In the genomic region with DNA sequence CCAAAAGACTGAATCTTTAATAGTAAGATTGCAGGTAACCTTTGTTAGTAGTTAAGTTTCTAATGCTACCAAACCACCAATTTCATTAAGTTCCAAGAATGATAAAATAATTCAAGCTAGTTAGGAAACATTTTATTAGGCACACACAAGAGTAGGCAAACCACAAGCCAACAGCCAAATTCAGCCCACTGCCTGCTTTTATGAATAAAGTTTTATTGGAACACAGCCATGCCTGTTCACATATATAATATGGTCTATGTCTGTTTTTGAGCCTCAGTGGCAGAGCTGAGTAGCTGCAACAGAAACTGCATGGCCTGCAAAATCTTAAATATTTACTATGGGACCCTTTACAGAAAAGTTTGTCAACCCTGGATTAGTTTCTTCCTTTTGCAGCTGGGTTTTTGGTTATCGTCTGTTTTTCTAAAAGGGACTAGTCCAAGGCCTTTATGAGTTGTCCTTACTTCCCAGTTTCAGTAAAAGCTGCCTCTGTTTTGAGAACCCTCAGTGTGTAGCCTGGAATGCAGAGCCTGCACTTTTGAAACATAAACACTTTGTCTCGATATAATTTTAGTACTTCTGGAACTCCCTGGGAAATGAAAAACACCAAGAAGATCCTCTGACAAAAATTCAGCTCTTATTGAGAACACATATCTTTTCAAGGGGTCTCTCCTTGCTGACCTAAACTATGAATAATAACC, we compare ENCODE assay signal across 25 cellular contexts. TPM values are rescaled to one million over a fixed set of nuclear protein-coding genes. Genes with fewer than 3 reads are reported as not detected.
DNase-seq lines count a peak whose midpoint lies in the region; ATAC-seq, FAIRE-seq and TF ChIP-seq lines count a peak whose summit lies in the region.
"Had no signal": no experiment of that assay in that cellular context is flagged by ENCODE, and none has a peak within 500 bp of the region (broad histone marks: within the 10 kb centered on the region; RNA-seq: fewer than 3 reads in every experiment).

No MANE protein-coding gene starts in this region.

- TF ChIP-seq EP300 in GM12878 (IDR thresholded peaks at IDR 0.05; ENCODE audit: borderline replicate concordance in 1 of 2, control insufficient read depth in 1 of 2, low read depth in 2 of 2, low read length in 2 of 2) (no peak), sigmoid colon (IDR thresholded peaks at IDR 0.05) (no peak)

- H3K79me2 ChIP-seq in GM12878 (ENCODE audit: control insufficient read depth, insufficient read depth, low read length): no peaks in the 10 kb centered on the region
- H3K79me2 ChIP-seq in hepatocyte: no peaks in the 10 kb centered on the region

- H3K36me3 ChIP-seq in GM12878 (ENCODE audit: control insufficient read depth in 2 of 2, insufficient read depth in 2 of 2, low read length in 1 of 2) (no peaks in the 10 kb centered on the region), hepatocyte (replicated peaks; ENCODE audit: insufficient read depth, low read depth) (no peaks in the 10 kb centered on the region), sigmoid colon (no peaks in the 10 kb centered on the region)
- H3K36me3 ChIP-seq: left lung, neutrophil had no signal

- SMC1A ChIA-PET in GM12878 (lab: Charles Lee; ENCODE audit: uncharacterized antibody, unreplicated experiment): interaction anchor here (1.0 to 1.2 kb wide), 2 partner anchors 11 to 18 kb away, joined by 3 read pairs; no protein-coding TSS in a partner anchor

- no peak for TF ChIP-seq CTCF in GM12878 (IDR thresholded peaks at IDR 0.05 in 2 of 3, conservative IDR thresholded peaks at IDR 0.05 in 1 of 3; ENCODE audit: control insufficient read depth in 2 of 3, extremely low read depth in 1 of 3, insufficient read depth in 1 of 3, low read depth in 3 of 3, low read length in 3 of 3)
- no peak for TF ChIP-seq CTCF in hepatocyte (IDR thresholded peaks at IDR 0.05; ENCODE audit: poor library complexity)
- TF ChIP-seq CTCF in sigmoid colon (IDR thresholded peaks at IDR 0.05): no peak

- H3K27me3 ChIP-seq in GM12878 (replicated peaks in 1 of 2; ENCODE audit: control insufficient read depth in 2 of 2, insufficient read depth in 2 of 2, low read length in 1 of 2): 0 out of 4 replicates have a peak, but pooled peaks cover 0 to 2% of the 10 kb centered on the region in 2 experiments
- no peaks in the 10 kb centered on the region for H3K27me3 ChIP-seq in hepatocyte
- no peaks in the 10 kb centered on the region for H3K27me3 ChIP-seq in sigmoid colon
- H3K27me3 ChIP-seq: left lung, neutrophil had no signal

- DNase-seq in EH (ENCODE audit: low read depth) (peak; percentile 2), GM12878 (ENCODE audit: low read depth, low spot score) (no peak), hepatocyte (ENCODE audit: low spot score) (no peak), sigmoid colon (no peak), AG08395 (ENCODE audit: low spot score) (no peak), NCI-H1092 treated with DMSO at 0.1 percent for 48 hours (lab: John Stamatoyannopoulos, UW) (no peak)
- DNase-seq: activated CD4-positive, alpha-beta memory T cell treated with anti-CD3 and anti-CD28 coated beads for 36 hours; activated CD4-positive, CD25-positive, alpha-beta regulatory T cell treated with anti-CD3 and anti-CD28 coated beads, Interleukin-2, amount 50 U/mL, for 72 hours; activated T-cell treated with anti-CD3 and anti-CD28 coated beads, Interleukin-2, amount 50 U/mL, for 72 hours; CD4-positive, alpha-beta memory T cell; islet precursor cell; left lung; NCI-H146; NCI-H345; psoas muscle; Right ventricle myocardium superior; stimulated activated CD4-positive, alpha-beta T cell treated with anti-CD3 and anti-CD28 coated beads, Interleukin-15, amount 100 ng/mL, for 24 hours; stimulated activated CD4-positive, alpha-beta T cell treated with anti-CD3 and anti-CD28 coated beads, Interleukin-4, amount 100 ng/mL, for 4 hours; T-helper 2 cell had no signal

- 59% methylated on average over 2 of the region's 2 CpGs for WGBS in GM12878 (ENCODE audit: insufficient coverage, insufficient replicate concordance, low lambda C conversion rate, missing lambda C conversion rate)
- WGBS in hepatocyte (ENCODE audit: low lambda C conversion rate, missing lambda C conversion rate): 67% methylated on average over 2 of the region's 2 CpGs
- 78 to 84% methylated on average over 2 of the region's 2 CpGs for WGBS in sigmoid colon, 2 donors

- POLR2A ChIA-PET in GM12878 (lab: Charles Lee): no interaction called here

- no peak overlapping the region for H3K9ac ChIP-seq in GM12878 (ENCODE audit: control insufficient read depth, insufficient read depth, low read length)

- no peaks in the 10 kb centered on the region for H3K4me1 ChIP-seq in GM12878 (ENCODE audit: control insufficient read depth, insufficient read depth, low read length)
- H3K4me1 ChIP-seq in hepatocyte (ENCODE audit: insufficient read depth): peaks cover 12% of the 10 kb centered on the region
- H3K4me1 ChIP-seq in sigmoid colon: peaks cover 0 to 43% (median 27%) of the 10 kb centered on the region in 4 donors
- H3K4me1 ChIP-seq: left lung, psoas muscle had no signal

- H4K20me1 ChIP-seq in GM12878 (ENCODE audit: control insufficient read depth, insufficient read depth): no peaks in the 10 kb centered on the region
- H4K20me1 ChIP-seq in hepatocyte (ENCODE audit: insufficient read depth, poor library complexity, severe bottlenecking): no peaks in the 10 kb centered on the region

- intact Hi-C loops in GM12878 (cut with micrococcal nuclease; ENCODE audit: unreplicated experiment) (no loop called here), sigmoid colon (cut with DNase I) (no loop called here)

- TF ChIP-seq POLR2A in GM12878 (IDR thresholded peaks at IDR 0.05; ENCODE audit: low read depth, low read length): no peak
- no peak for TF ChIP-seq POLR2A in sigmoid colon (IDR thresholded peaks at IDR 0.05)

- H3K9me3 ChIP-seq in GM12878 (replicated peaks; ENCODE audit: control insufficient read depth, insufficient read depth, low read length) (no peaks in the 10 kb centered on the region), hepatocyte (ENCODE audit: low read depth) (no peaks in the 10 kb centered on the region), sigmoid colon (no peaks in the 10 kb centered on the region)
- H3K9me3 ChIP-seq: left lung, neutrophil, psoas muscle had no signal

- no peak for FAIRE-seq in GM12878 (lab: Jason Lieb, UNC)
- FAIRE-seq: endothelial cell of umbilical vein had no signal

- in situ Hi-C loops in GM12878 (cut with MboI): no loop called here

- no peak for TF ChIP-seq RAD21 in GM12878 (IDR thresholded peaks at IDR 0.05; ENCODE audit: insufficient read depth, low read depth, low read length)

- no peaks in the 10 kb centered on the region for H3K9me2 ChIP-seq in hepatocyte (replicated peaks; ENCODE audit: insufficient read depth)

- H3K4me3 ChIP-seq in GM12878: no peak overlapping the region
- no peak overlapping the region for H3K4me3 ChIP-seq in hepatocyte
- no peak overlapping the region for H3K4me3 ChIP-seq in sigmoid colon
- H3K4me3 ChIP-seq: left lung, psoas muscle had no signal

- CTCF ChIA-PET in GM12878 (lab: Yijun Ruan, JAX): interaction anchor here (0.5 kb wide), 1 partner anchor 386 kb away, joined by 3 read pairs; no protein-coding TSS in a partner anchor

- no peak for ATAC-seq in GM12878
- ATAC-seq in GM21576 (IDR thresholded peaks at IDR 0.05; ENCODE audit: unreplicated experiment): no peak
- ATAC-seq in HG03520 (IDR thresholded peaks at IDR 0.05; ENCODE audit: unreplicated experiment): no peak
- ATAC-seq: activated T-cell treated with anti-CD3 and anti-CD28 coated beads, Interleukin-2, amount 50 U/mL, for 72 hours; HCT116; left lung; Panc1; psoas muscle had no signal

- no peak overlapping the region for H2AFZ ChIP-seq in GM12878 (ENCODE audit: control insufficient read depth, low read depth, low read length)
- H2AFZ ChIP-seq in hepatocyte: no peak overlapping the region

- H3K4me2 ChIP-seq in GM12878 (ENCODE audit: control insufficient read depth, insufficient read depth) (no peak overlapping the region), hepatocyte (peak overlapping the region; percentile 5)

- BruUV-seq in GM12878 (replicated peaks; lab: Mats Ljungman, UMichigan): no TSS peak

- RAD21 ChIA-PET in GM12878 (lab: Charles Lee; ENCODE audit: unreplicated experiment): no interaction called here

- H3K27ac ChIP-seq in GM12878 (ENCODE audit: control insufficient read depth, insufficient read depth) (no peak overlapping the region), hepatocyte (peak overlapping the region; percentile 12), sigmoid colon (peak overlapping the region; percentile 36 to 57 (median 49))
- H3K27ac ChIP-seq: left lung, neutrophil, psoas muscle had no signal

TF ChIP-seq in GM12878, 131 proteins besides CTCF, POLR2A, EP300 and RAD21 (continues in another document):
- no peak for TF ChIP-seq CREB1 (IDR thresholded peaks at IDR 0.05; ENCODE audit: low read depth)

RNA-seq across cellular contexts. Expression of gene FRZB, which starts 39.1 kb away (rescaled TPM):
- not detected in 2 replicates for total RNA-seq in GM12878 (2013; cell fraction: nucleolus; rRNA removed)
- total RNA-seq in GM12878 (2014; rRNA removed) (not detected in 2 replicates), GM12878 (2014; rRNA removed; fragmentation: Illumina TruSeq; extraction: Trizol) (not detected in 2 replicates), GM12878 (2021) (not detected in 2 replicates), hepatocyte (72.9 and 118 TPM in 2 replicates), sigmoid colon (10 to 100 TPM in 2 of 4 donors, 1 to 10 TPM in 2; 7.9 to 14.7 (median 9.3) TPM)
- not detected for polyA plus RNA-seq in GM12878 (2011; ENCODE audit: low read depth)
- polyA plus RNA-seq in GM12878 (2011; rRNA removed) (not detected in 2 replicates), GM12878 (2014; fragmentation: Illumina TruSeq; extraction: Trizol) (not detected in 2 replicates), GM12878 (2014; fragmentation: Nextera tagmentation; extraction: Ambion mirVana) (not detected), GM12878 (2014; rRNA removed) (0.03 TPM in 1 of 2 replicates, not detected in the other), GM12878 (2016; fragmentation: Nextera tagmentation; extraction: Ambion mirVana) (not detected), hepatocyte (375 and 534 TPM in 2 replicates), sigmoid colon (10 to 100 TPM in 1 of 3 donors, 1 to 10 TPM in 2; 3.7 to 10.2 (median 8.0) TPM)
- not detected in 2 replicates for polyA plus RNA-seq in GM12878 (2011; cell fraction: cytosol; rRNA removed)
- polyA plus RNA-seq in GM12878 (2011; cell fraction: nucleus; rRNA removed): not detected in 2 replicates
- not detected in 2 replicates for polyA plus RNA-seq in GM12878 (2012)
- polyA minus RNA-seq in GM12878 (2011; rRNA and poly(A)+ RNA removed): not detected in 2 replicates
- polyA minus RNA-seq in GM12878 (2011; cell fraction: cytosol; rRNA and poly(A)+ RNA removed): not detected in 2 replicates
- polyA minus RNA-seq in GM12878 (2011; cell fraction: nucleus; rRNA and poly(A)+ RNA removed): not detected in 2 replicates
- total RNA-seq: activated CD4-positive, alpha-beta memory T cell treated with anti-CD3 and anti-CD28 coated beads for 36 hours; activated T-cell treated with anti-CD3 and anti-CD28 coated beads, Interleukin-2, amount 50 U/mL, for 72 hours; CD4-positive, alpha-beta memory T cell; endothelial cell of umbilical vein had no signal

Comparison
In these comparisons a context has a peak if more than half of its experiments do, and no peak if none do; other contexts are left out.
1. RNA of gene FRZB, which starts 39.1 kb away (total RNA-seq): 72.9 to 118 TPM in hepatocyte and 7.9 to 14.7 TPM in sigmoid colon; not detected in GM12878; every median in the first group is over 4 times any median in the second.